In the genomic region with DNA sequence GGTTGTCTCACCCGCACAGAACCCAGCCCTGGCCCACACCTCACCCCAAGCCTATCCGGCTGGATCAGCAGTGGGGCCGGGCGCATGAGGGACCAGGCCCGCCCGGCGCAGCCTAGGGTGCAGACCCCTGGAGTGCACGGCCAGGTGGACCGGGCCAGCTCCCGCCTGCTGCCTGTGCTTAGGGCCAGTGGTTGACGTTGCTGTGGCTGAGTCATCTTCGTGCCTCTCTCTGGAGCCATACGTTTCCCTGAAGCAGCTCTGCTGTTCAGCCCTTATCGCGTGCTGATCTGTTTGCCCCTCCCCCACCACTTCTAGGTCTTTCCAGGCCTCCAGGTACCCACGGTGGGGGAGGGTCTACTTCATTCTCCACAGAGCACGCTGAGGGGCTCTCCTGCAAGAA, we compare ENCODE assay signal across 1 cellular context.
TF ChIP-seq lines count a peak whose summit lies in the region.

No MANE protein-coding gene starts in this region.

TF ChIP-seq in SK-N-SH, 30 proteins besides CTCF, POLR2A, EP300 and RAD21 (continued from another document):
- TF ChIP-seq, protein P1, sequence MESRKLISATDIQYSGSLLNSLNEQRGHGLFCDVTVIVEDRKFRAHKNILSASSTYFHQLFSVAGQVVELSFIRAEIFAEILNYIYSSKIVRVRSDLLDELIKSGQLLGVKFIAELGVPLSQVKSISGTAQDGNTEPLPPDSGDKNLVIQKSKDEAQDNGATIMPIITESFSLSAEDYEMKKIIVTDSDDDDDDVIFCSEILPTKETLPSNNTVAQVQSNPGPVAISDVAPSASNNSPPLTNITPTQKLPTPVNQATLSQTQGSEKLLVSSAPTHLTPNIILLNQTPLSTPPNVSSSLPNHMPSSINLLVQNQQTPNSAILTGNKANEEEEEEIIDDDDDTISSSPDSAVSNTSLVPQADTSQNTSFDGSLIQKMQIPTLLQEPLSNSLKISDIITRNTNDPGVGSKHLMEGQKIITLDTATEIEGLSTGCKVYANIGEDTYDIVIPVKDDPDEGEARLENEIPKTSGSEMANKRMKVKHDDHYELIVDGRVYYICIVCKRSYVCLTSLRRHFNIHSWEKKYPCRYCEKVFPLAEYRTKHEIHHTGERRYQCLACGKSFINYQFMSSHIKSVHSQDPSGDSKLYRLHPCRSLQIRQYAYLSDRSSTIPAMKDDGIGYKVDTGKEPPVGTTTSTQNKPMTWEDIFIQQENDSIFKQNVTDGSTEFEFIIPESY (IDR thresholded peaks at IDR 0.05; ENCODE audit: borderline replicate concordance, low read depth), result no peak
- TF ChIP-seq TAF1 (IDR thresholded peaks at IDR 0.05; ENCODE audit: borderline replicate concordance, low read depth, low read length) (no peak), RCOR1 (IDR thresholded peaks at IDR 0.05; ENCODE audit: low read length) (no peak), TEAD4 (IDR thresholded peaks at IDR 0.05; ENCODE audit: borderline replicate concordance, insufficient read depth) (no peak)
